In the genomic region with DNA sequence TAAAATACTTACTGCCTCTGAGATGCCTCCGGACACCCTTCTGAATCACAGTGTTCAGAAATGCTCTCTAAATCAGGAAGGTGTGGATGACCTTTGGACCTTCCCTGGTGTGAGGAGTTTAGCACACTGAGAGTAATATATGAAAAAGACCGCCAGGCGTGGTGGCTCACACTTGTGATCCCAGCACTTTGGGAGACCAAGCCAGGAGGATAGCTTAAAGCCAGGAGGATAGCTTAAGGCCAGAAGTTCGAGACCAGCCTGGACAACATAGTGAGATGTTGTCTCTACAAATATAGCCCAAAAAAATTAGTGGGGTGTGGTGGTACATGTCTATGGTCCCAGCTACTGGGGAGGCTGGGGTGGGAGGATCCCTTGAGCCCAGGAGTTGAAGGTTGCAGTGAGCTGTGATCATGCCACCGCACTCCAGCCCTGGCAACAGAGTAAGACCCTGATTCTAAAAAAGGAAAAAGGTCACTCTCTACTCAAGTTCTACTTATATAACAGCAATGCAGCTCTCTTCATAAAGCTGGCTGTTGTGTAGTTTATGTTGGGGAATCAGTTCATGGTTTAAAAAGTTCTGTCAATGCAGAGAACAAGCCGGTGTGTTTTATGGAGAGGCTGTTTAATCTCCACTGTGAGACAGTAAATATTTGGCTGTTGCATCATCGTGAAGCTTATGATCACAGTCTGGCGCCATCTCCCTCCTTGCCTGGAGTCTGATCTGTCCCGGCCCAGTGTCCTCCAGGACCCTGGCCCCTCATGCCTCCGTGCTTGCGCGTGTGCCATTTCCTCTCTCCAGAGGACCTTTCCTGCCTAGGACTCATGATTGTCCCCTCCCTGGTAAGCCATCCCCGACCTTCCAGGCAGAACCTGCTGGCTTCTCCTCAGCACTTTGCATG, we compare ENCODE assay signal across 1 cellular context.
TF ChIP-seq lines count a peak whose summit lies in the region.

No MANE protein-coding gene starts in this region.

TF ChIP-seq in HepG2, 621 proteins besides CTCF, POLR2A, EP300 and RAD21 (continued from another document and continues in another):
- TF ChIP-seq, protein P1, sequence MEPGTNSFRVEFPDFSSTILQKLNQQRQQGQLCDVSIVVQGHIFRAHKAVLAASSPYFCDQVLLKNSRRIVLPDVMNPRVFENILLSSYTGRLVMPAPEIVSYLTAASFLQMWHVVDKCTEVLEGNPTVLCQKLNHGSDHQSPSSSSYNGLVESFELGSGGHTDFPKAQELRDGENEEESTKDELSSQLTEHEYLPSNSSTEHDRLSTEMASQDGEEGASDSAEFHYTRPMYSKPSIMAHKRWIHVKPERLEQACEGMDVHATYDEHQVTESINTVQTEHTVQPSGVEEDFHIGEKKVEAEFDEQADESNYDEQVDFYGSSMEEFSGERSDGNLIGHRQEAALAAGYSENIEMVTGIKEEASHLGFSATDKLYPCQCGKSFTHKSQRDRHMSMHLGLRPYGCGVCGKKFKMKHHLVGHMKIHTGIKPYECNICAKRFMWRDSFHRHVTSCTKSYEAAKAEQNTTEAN (CRISPR knock-in tag; conservative IDR thresholded peaks at IDR 0.05) = peak; percentile 82
- TF ChIP-seq ZNF674 (CRISPR knock-in tag; IDR thresholded peaks at IDR 0.05; ENCODE audit: low read depth) (no peak), ZMYM4 (CRISPR knock-in tag; IDR thresholded peaks at IDR 0.05) (peak; percentile 80), HES4 (CRISPR knock-in tag; IDR thresholded peaks at IDR 0.05; ENCODE audit: borderline replicate concordance) (no peak), BRD4 (CRISPR knock-in tag; IDR thresholded peaks at IDR 0.05) (no peak), ZNF468 (CRISPR knock-in tag; IDR thresholded peaks at IDR 0.05) (no peak), SIX4 (CRISPR knock-in tag; IDR thresholded peaks at IDR 0.05) (peak; percentile 57; the same call in 1 of the 2 replicates), TEAD3 (CRISPR knock-in tag; optimal IDR thresholded peaks at IDR 0.05; ENCODE audit: borderline replicate concordance) (peak; percentile 83), ELF3 (CRISPR knock-in tag; IDR thresholded peaks at IDR 0.05) (peak; percentile 72; the same call in 1 of the 2 replicates), ZNF460 (CRISPR knock-in tag; IDR thresholded peaks at IDR 0.05; ENCODE audit: borderline replicate concordance) (0 out of 2 replicates have a peak, but pooled peaks have one; percentile 15), CCDC6 (CRISPR knock-in tag; IDR thresholded peaks at IDR 0.05) (peak; percentile 65), MXD4 (CRISPR knock-in tag; IDR thresholded peaks at IDR 0.05) (no peak), GATAD1 (CRISPR knock-in tag; IDR thresholded peaks at IDR 0.05) (0 out of 2 replicates have a peak, but pooled peaks have one; percentile 35), ZSCAN25 (CRISPR knock-in tag; IDR thresholded peaks at IDR 0.05) (no peak), NFE2 (CRISPR knock-in tag; IDR thresholded peaks at IDR 0.05) (no peak), SMARCC2 (IDR thresholded peaks at IDR 0.05) (no peak), NCOA2 (CRISPR knock-in tag; IDR thresholded peaks at IDR 0.05) (peak; percentile 96), HMG20B (CRISPR knock-in tag; conservative IDR thresholded peaks at IDR 0.05) (peak; percentile 82), GTF2F1 (IDR thresholded peaks at IDR 0.05; ENCODE audit: low read length) (no peak), NKX3-1 (CRISPR knock-in tag; IDR thresholded peaks at IDR 0.05) (no peak), ZNF382 (CRISPR knock-in tag; IDR thresholded peaks at IDR 0.05; ENCODE audit: borderline replicate concordance) (no peak), NFIC (IDR thresholded peaks at IDR 0.05; ENCODE audit: low read length) (0 out of 2 replicates have a peak, but pooled peaks have one; percentile 65), ARHGAP35 (CRISPR knock-in tag; IDR thresholded peaks at IDR 0.05; ENCODE audit: borderline replicate concordance) (no peak), SNAI1 (CRISPR knock-in tag; IDR thresholded peaks at IDR 0.05; ENCODE audit: borderline replicate concordance) (no peak)
- TF ChIP-seq, protein P2, sequence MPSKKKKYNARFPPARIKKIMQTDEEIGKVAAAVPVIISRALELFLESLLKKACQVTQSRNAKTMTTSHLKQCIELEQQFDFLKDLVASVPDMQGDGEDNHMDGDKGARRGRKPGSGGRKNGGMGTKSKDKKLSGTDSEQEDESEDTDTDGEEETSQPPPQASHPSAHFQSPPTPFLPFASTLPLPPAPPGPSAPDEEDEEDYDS (CRISPR knock-in tag; IDR thresholded peaks at IDR 0.05) = peak; percentile 53
- TF ChIP-seq, protein P3, sequence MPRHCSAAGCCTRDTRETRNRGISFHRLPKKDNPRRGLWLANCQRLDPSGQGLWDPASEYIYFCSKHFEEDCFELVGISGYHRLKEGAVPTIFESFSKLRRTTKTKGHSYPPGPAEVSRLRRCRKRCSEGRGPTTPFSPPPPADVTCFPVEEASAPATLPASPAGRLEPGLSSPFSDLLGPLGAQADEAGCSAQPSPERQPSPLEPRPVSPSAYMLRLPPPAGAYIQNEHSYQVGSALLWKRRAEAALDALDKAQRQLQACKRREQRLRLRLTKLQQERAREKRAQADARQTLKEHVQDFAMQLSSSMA (CRISPR knock-in tag; IDR thresholded peaks at IDR 0.05) = no peak
- TF ChIP-seq, protein P4, sequence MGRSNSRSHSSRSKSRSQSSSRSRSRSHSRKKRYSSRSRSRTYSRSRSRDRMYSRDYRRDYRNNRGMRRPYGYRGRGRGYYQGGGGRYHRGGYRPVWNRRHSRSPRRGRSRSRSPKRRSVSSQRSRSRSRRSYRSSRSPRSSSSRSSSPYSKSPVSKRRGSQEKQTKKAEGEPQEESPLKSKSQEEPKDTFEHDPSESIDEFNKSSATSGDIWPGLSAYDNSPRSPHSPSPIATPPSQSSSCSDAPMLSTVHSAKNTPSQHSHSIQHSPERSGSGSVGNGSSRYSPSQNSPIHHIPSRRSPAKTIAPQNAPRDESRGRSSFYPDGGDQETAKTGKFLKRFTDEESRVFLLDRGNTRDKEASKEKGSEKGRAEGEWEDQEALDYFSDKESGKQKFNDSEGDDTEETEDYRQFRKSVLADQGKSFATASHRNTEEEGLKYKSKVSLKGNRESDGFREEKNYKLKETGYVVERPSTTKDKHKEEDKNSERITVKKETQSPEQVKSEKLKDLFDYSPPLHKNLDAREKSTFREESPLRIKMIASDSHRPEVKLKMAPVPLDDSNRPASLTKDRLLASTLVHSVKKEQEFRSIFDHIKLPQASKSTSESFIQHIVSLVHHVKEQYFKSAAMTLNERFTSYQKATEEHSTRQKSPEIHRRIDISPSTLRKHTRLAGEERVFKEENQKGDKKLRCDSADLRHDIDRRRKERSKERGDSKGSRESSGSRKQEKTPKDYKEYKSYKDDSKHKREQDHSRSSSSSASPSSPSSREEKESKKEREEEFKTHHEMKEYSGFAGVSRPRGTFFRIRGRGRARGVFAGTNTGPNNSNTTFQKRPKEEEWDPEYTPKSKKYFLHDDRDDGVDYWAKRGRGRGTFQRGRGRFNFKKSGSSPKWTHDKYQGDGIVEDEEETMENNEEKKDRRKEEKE (IDR thresholded peaks at IDR 0.05) = no peak
- TF ChIP-seq, protein P5, sequence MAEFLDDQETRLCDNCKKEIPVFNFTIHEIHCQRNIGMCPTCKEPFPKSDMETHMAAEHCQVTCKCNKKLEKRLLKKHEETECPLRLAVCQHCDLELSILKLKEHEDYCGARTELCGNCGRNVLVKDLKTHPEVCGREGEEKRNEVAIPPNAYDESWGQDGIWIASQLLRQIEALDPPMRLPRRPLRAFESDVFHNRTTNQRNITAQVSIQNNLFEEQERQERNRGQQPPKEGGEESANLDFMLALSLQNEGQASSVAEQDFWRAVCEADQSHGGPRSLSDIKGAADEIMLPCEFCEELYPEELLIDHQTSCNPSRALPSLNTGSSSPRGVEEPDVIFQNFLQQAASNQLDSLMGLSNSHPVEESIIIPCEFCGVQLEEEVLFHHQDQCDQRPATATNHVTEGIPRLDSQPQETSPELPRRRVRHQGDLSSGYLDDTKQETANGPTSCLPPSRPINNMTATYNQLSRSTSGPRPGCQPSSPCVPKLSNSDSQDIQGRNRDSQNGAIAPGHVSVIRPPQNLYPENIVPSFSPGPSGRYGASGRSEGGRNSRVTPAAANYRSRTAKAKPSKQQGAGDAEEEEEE (CRISPR knock-in tag; IDR thresholded peaks at IDR 0.05; ENCODE audit: borderline replicate concordance) = peak; percentile 52; the same call in 1 of the 2 replicates
- TF ChIP-seq, protein P6, sequence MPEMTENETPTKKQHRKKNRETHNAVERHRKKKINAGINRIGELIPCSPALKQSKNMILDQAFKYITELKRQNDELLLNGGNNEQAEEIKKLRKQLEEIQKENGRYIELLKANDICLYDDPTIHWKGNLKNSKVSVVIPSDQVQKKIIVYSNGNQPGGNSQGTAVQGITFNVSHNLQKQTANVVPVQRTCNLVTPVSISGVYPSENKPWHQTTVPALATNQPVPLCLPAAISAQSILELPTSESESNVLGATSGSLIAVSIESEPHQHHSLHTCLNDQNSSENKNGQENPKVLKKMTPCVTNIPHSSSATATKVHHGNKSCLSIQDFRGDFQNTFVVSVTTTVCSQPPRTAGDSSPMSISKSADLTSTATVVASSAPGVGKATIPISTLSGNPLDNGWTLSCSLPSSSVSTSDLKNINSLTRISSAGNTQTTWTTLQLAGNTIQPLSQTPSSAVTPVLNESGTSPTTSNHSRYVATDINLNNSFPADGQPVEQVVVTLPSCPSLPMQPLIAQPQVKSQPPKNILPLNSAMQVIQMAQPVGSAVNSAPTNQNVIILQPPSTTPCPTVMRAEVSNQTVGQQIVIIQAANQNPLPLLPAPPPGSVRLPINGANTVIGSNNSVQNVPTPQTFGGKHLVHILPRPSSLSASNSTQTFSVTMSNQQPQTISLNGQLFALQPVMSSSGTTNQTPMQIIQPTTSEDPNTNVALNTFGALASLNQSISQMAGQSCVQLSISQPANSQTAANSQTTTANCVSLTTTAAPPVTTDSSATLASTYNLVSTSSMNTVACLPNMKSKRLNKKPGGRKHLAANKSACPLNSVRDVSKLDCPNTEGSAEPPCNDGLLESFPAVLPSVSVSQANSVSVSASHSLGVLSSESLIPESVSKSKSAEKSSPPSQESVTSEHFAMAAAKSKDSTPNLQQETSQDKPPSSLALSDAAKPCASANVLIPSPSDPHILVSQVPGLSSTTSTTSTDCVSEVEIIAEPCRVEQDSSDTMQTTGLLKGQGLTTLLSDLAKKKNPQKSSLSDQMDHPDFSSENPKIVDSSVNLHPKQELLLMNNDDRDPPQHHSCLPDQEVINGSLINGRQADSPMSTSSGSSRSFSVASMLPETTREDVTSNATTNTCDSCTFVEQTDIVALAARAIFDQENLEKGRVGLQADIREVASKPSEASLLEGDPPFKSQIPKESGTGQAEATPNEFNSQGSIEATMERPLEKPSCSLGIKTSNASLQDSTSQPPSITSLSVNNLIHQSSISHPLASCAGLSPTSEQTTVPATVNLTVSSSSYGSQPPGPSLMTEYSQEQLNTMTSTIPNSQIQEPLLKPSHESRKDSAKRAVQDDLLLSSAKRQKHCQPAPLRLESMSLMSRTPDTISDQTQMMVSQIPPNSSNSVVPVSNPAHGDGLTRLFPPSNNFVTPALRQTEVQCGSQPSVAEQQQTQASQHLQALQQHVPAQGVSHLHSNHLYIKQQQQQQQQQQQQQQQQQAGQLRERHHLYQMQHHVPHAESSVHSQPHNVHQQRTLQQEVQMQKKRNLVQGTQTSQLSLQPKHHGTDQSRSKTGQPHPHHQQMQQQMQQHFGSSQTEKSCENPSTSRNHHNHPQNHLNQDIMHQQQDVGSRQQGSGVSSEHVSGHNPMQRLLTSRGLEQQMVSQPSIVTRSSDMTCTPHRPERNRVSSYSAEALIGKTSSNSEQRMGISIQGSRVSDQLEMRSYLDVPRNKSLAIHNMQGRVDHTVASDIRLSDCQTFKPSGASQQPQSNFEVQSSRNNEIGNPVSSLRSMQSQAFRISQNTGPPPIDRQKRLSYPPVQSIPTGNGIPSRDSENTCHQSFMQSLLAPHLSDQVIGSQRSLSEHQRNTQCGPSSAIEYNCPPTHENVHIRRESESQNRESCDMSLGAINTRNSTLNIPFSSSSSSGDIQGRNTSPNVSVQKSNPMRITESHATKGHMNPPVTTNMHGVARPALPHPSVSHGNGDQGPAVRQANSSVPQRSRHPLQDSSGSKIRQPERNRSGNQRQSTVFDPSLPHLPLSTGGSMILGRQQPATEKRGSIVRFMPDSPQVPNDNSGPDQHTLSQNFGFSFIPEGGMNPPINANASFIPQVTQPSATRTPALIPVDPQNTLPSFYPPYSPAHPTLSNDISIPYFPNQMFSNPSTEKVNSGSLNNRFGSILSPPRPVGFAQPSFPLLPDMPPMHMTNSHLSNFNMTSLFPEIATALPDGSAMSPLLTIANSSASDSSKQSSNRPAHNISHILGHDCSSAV (CRISPR knock-in tag; IDR thresholded peaks at IDR 0.05; ENCODE audit: borderline replicate concordance) = peak; percentile 62; the same call in 1 of the 2 replicates
- TF ChIP-seq, protein P7, sequence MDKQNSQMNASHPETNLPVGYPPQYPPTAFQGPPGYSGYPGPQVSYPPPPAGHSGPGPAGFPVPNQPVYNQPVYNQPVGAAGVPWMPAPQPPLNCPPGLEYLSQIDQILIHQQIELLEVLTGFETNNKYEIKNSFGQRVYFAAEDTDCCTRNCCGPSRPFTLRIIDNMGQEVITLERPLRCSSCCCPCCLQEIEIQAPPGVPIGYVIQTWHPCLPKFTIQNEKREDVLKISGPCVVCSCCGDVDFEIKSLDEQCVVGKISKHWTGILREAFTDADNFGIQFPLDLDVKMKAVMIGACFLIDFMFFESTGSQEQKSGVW (CRISPR knock-in tag; IDR thresholded peaks at IDR 0.05; ENCODE audit: borderline replicate concordance) = no peak
- TF ChIP-seq, protein P8, sequence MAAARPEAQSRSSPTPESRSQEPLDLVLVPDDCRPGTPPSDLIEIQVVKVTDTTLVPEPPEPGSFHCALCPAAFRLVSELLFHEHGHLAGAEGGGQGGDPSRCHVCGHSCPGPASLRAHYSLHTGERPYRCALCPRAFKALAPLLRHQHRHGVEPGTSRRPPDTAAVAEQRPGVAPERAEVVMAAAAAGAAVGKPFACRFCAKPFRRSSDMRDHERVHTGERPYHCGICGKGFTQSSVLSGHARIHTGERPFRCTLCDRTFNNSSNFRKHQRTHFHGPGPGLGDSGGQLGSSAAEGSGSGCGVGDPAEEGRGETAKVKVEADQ (CRISPR knock-in tag; IDR thresholded peaks at IDR 0.05; ENCODE audit: borderline replicate concordance) = peak; percentile 18; the same call in 1 of the 2 replicates
- TF ChIP-seq, protein P9, sequence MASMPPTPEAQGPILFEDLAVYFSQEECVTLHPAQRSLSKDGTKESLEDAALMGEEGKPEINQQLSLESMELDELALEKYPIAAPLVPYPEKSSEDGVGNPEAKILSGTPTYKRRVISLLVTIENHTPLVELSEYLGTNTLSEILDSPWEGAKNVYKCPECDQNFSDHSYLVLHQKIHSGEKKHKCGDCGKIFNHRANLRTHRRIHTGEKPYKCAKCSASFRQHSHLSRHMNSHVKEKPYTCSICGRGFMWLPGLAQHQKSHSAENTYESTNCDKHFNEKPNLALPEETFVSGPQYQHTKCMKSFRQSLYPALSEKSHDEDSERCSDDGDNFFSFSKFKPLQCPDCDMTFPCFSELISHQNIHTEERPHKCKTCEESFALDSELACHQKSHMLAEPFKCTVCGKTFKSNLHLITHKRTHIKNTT (CRISPR knock-in tag; IDR thresholded peaks at IDR 0.05) = no peak
- TF ChIP-seq, protein P10, sequence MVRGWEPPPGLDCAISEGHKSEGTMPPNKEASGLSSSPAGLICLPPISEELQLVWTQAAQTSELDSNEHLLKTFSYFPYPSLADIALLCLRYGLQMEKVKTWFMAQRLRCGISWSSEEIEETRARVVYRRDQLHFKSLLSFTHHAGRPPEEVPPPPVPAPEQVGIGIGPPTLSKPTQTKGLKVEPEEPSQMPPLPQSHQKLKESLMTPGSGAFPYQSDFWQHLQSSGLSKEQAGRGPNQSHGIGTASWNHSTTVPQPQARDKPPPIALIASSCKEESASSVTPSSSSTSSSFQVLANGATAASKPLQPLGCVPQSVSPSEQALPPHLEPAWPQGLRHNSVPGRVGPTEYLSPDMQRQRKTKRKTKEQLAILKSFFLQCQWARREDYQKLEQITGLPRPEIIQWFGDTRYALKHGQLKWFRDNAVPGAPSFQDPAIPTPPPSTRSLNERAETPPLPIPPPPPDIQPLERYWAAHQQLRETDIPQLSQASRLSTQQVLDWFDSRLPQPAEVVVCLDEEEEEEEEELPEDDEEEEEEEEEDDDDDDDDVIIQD (CRISPR knock-in tag; IDR thresholded peaks at IDR 0.05; ENCODE audit: low read depth) = peak; percentile 48
